ENCODE assay signal across 10 cellular contexts in genomic region chr1:221824025-221824424, GRCh38.
DNase-seq lines count a peak whose midpoint lies in the region; ATAC-seq, FAIRE-seq and TF ChIP-seq lines count a peak whose summit lies in the region.
"Had no signal": no experiment of that assay in that cellular context is flagged by ENCODE, and none has a peak within 500 bp of the region (broad histone marks: within the 10 kb centered on the region; RNA-seq: fewer than 3 reads in every experiment).

No MANE protein-coding gene starts in this region.

- WGBS in HepG2 (ENCODE audit: low lambda C conversion rate) = 5% methylated on average over 2 of the region's 2 CpGs

- intact Hi-C loops in HepG2 (cut with micrococcal nuclease; ENCODE audit: unreplicated experiment) = no loop called here

- BruUV-seq in HepG2 (replicated peaks; lab: Mats Ljungman, UMichigan) = no TSS peak

- CTCF ChIA-PET in activated CD4-positive, alpha-beta memory T cell treated with anti-CD3 and anti-CD28 coated beads, Interleukin-2, amount 10 ng/mL, durations not matched to agents 7 days and 5 days (lab: Charles Lee) = interaction anchor here (0.9 kb wide), 1 partner anchor 14 kb away, joined by 3 read pairs; no protein-coding TSS in a partner anchor
- CTCF ChIA-PET in HepG2 (lab: Yijun Ruan, JAX; ENCODE audit: low intra/inter-chr PET ratio, low total read pairs) = no interaction called here

- FAIRE-seq in HepG2 (lab: Jason Lieb, UNC) = no peak

- no peaks in the 10 kb centered on the region for H3K4me1 ChIP-seq in HepG2 (ENCODE audit: insufficient read depth, low read length)
- H3K4me1 ChIP-seq: tibial nerve had no signal

- H3K36me3 Mint-ChIP-seq in activated CD4-positive, alpha-beta memory T cell treated with anti-CD3 and anti-CD28 coated beads, Interleukin-2, amount 10 ng/mL, durations not matched to agents 7 days and 5 days (ENCODE audit: low read depth) = peaks cover 8% of the 10 kb centered on the region
- H3K36me3 Mint-ChIP-seq in effector memory CD8-positive, alpha-beta T cell (ENCODE audit: insufficient read depth) = no peaks in the 10 kb centered on the region

- ATAC-seq in activated CD4-positive, CD25-positive, alpha-beta regulatory T cell treated with anti-CD3 and anti-CD28 coated beads, Interleukin-2, amount 50 U/mL, for 24 hours = peak; percentile 84 to 92
- ATAC-seq in HG02759 (IDR thresholded peaks at IDR 0.05; ENCODE audit: unreplicated experiment) (peak; percentile 49), HepG2 (no peak), GM19452 (IDR thresholded peaks at IDR 0.05; ENCODE audit: unreplicated experiment) (no peak)
- ATAC-seq in effector memory CD8-positive, alpha-beta T cell (replicated peaks) = no peak

- TF ChIP-seq CTCF in HepG2 (CRISPR knock-in tag; IDR thresholded peaks at IDR 0.05) = no peak

- H3K27me3 Mint-ChIP-seq in activated CD4-positive, alpha-beta memory T cell treated with anti-CD3 and anti-CD28 coated beads, Interleukin-2, amount 10 ng/mL, durations not matched to agents 7 days and 5 days = no peaks in the 10 kb centered on the region
- H3K27me3 Mint-ChIP-seq in effector memory CD8-positive, alpha-beta T cell = no peaks in the 10 kb centered on the region

- TF ChIP-seq POLR2A in HepG2 (IDR thresholded peaks at IDR 0.05; ENCODE audit: insufficient read depth in 1 of 2, low read depth in 2 of 2, low read length in 2 of 2) = no peak

- no peaks in the 10 kb centered on the region for H3K27me3 ChIP-seq in HepG2 (ENCODE audit: control insufficient read depth in 1 of 2, insufficient read depth in 2 of 2, low read length in 2 of 2)
- H3K27me3 ChIP-seq: tibial nerve had no signal

- TF ChIP-seq EP300 in HepG2 (IDR thresholded peaks at IDR 0.05; ENCODE audit: low read depth in 2 of 2, low read length in 2 of 2) (no peak), HepG2 (CRISPR knock-in tag; IDR thresholded peaks at IDR 0.05; ENCODE audit: borderline replicate concordance) (no peak)

- no peak overlapping the region for H3K27ac ChIP-seq in HepG2 (ENCODE audit: extremely low read length, insufficient read depth, low read length)
- H3K27ac ChIP-seq: tibial nerve had no signal

- H3K27ac Mint-ChIP-seq in activated CD4-positive, alpha-beta memory T cell treated with anti-CD3 and anti-CD28 coated beads, Interleukin-2, amount 10 ng/mL, durations not matched to agents 7 days and 5 days = no peak overlapping the region
- peak overlapping the region in 1 of 2 donors; percentile 38 for H3K27ac Mint-ChIP-seq in effector memory CD8-positive, alpha-beta T cell

- H2AFZ ChIP-seq in HepG2 (ENCODE audit: low read length) = no peak overlapping the region

- DNase-seq in activated CD4-positive, CD25-positive, alpha-beta regulatory T cell treated with anti-CD3 and anti-CD28 coated beads, Interleukin-2, amount 50 U/mL, for 72 hours = no peak
- peak; percentile 27 for DNase-seq in activated CD4-positive, alpha-beta memory T cell treated with anti-CD3 and anti-CD28 coated beads, Interleukin-2, amount 10 ng/mL, durations not matched to agents 7 days and 5 days
- no peak for DNase-seq in HepG2 (ENCODE audit: low spot score)
- DNase-seq in occipital lobe (lab: John Stamatoyannopoulos, UW) = no peak
- no peak for DNase-seq in effector memory CD8-positive, alpha-beta T cell
- DNase-seq: NCI-H1436 had no signal

- no peak overlapping the region for H3K9ac ChIP-seq in HepG2 (ENCODE audit: insufficient read depth, low read depth, low read length)

- H3K9me3 ChIP-seq in HepG2 (ENCODE audit: low read length) = no peaks in the 10 kb centered on the region

- H3K36me3 ChIP-seq in HepG2 (replicated peaks in 1 of 2; ENCODE audit: control insufficient read depth in 1 of 2, insufficient read depth in 2 of 2, low read length in 2 of 2) = no peaks in the 10 kb centered on the region
- H3K36me3 ChIP-seq: tibial nerve had no signal

- H3K4me3 Mint-ChIP-seq in activated CD4-positive, alpha-beta memory T cell treated with anti-CD3 and anti-CD28 coated beads, Interleukin-2, amount 10 ng/mL, durations not matched to agents 7 days and 5 days = no peak overlapping the region
- H3K4me3 Mint-ChIP-seq in effector memory CD8-positive, alpha-beta T cell = no peak overlapping the region

- no peaks in the 10 kb centered on the region for H3K9me3 Mint-ChIP-seq in activated CD4-positive, alpha-beta memory T cell treated with anti-CD3 and anti-CD28 coated beads, Interleukin-2, amount 10 ng/mL, durations not matched to agents 7 days and 5 days
- H3K9me3 Mint-ChIP-seq in effector memory CD8-positive, alpha-beta T cell = peaks cover 0 to 2% of the 10 kb centered on the region in 2 donors

- no peaks in the 10 kb centered on the region for H4K20me1 ChIP-seq in HepG2 (ENCODE audit: insufficient read depth, low read length)

- no peak overlapping the region for H3K4me3 ChIP-seq in HepG2 (replicated peaks in 1 of 3; ENCODE audit: insufficient read depth in 1 of 3, low read depth in 2 of 3, low read length in 3 of 3)
- H3K4me3 ChIP-seq: tibial nerve had no signal

- in situ Hi-C loops in HepG2 (cut with HindIII; ENCODE audit: extremely low pct_ligation_motif_present, low pct_unique_long_range_greater_than_20kb) = no loop called here

- POLR2A ChIA-PET in activated CD4-positive, alpha-beta memory T cell treated with anti-CD3 and anti-CD28 coated beads, Interleukin-2, amount 10 ng/mL, durations not matched to agents 7 days and 5 days (lab: Charles Lee) = no interaction called here
- POLR2A ChIA-PET in HepG2 (lab: Yijun Ruan, JAX) = no interaction called here

- peaks cover 64% of the 10 kb centered on the region for H3K4me1 Mint-ChIP-seq in activated CD4-positive, alpha-beta memory T cell treated with anti-CD3 and anti-CD28 coated beads, Interleukin-2, amount 10 ng/mL, durations not matched to agents 7 days and 5 days
- H3K4me1 Mint-ChIP-seq in effector memory CD8-positive, alpha-beta T cell (ENCODE audit: low read depth in 2 of 2) = peaks cover 31 to 39% of the 10 kb centered on the region in 2 donors

- H3K4me2 ChIP-seq in HepG2 (ENCODE audit: low read depth, low read length) = no peak overlapping the region

- no peak for TF ChIP-seq RAD21 in HepG2 (CRISPR knock-in tag; IDR thresholded peaks at IDR 0.05)

- no peaks in the 10 kb centered on the region for H3K79me2 ChIP-seq in HepG2 (ENCODE audit: insufficient read depth, low read length)

TF ChIP-seq in HepG2, 621 proteins besides CTCF, POLR2A, EP300 and RAD21:
- TF ChIP-seq TBX3 (IDR thresholded peaks at IDR 0.05; ENCODE audit: borderline replicate concordance) (no peak), CREB1 (IDR thresholded peaks at IDR 0.05) (peak; percentile 67), CREB1 (CRISPR knock-in tag; IDR thresholded peaks at IDR 0.05) (no peak)

Comparison
In these comparisons a context has a peak if more than half of its experiments do, and no peak if none do; other contexts are left out.
1. ATAC-seq: peak in activated CD4-positive, CD25-positive, alpha-beta regulatory T cell treated with anti-CD3 and anti-CD28 coated beads, Interleukin-2, amount 50 U/mL, for 24 hours (2 of 2) and HG02759 (single experiment); none in HepG2 (single experiment), GM19452 (single experiment) and effector memory CD8-positive, alpha-beta T cell (single experiment).